Comparison of ENCODE assay signal across 22 cellular contexts in the genomic region with DNA sequence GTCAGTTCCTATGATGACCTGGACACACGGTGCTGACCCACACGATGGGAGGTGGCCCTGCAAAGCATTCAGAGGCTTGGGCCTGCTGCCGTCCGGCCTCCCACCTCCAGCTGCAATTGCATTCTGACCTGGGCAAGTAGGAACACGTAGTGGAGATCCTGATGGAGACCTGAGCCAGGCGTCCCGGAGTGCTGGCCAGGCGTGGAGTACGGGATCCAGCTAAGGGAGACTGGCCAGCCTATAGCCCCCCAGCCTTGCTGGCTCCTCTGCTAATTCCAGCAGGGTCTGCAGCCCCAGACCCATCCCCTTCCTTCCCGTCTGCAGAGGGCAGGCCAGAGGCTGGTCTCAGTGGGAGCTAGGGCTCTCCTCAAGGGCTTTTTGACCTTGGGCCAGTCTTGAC.
"Had no signal": no experiment of that assay in that cellular context is flagged by ENCODE, and none has a peak within 500 bp of the region (broad histone marks: within the 10 kb centered on the region; RNA-seq: fewer than 3 reads in every experiment).

No MANE protein-coding gene starts in this region.

- H3K9me3 ChIP-seq: adrenal gland had no signal

- H2AFZ ChIP-seq: PC-9 had no signal

- H3K4me3 ChIP-seq: adrenal gland, PC-9 had no signal

- H3K27ac Mint-ChIP-seq: activated CD8-positive, alpha-beta T cell treated with anti-CD3 and anti-CD28 coated beads for 36 hours; activated naive CD8-positive, alpha-beta T cell treated with anti-CD3 and anti-CD28 coated beads, Interleukin-2, amount 10 ng/mL, durations not matched to agents 7 days and 5 days had no signal

- H3K4me3 Mint-ChIP-seq: activated CD8-positive, alpha-beta T cell treated with anti-CD3 and anti-CD28 coated beads for 36 hours; activated naive CD8-positive, alpha-beta T cell treated with anti-CD3 and anti-CD28 coated beads, Interleukin-2, amount 10 ng/mL, durations not matched to agents 7 days and 5 days had no signal

- ATAC-seq: activated CD4-positive, CD25-positive, alpha-beta regulatory T cell treated with anti-CD3 and anti-CD28 coated beads, Interleukin-2, amount 50 U/mL, for 24 hours; activated CD8-positive, alpha-beta T cell treated with anti-CD3 and anti-CD28 coated beads for 36 hours had no signal

- DNase-seq: activated CD4-positive, alpha-beta T cell treated with anti-CD3 and anti-CD28 coated beads for 4 hours; activated CD8-positive, alpha-beta memory T cell treated with anti-CD3 and anti-CD28 coated beads, Interleukin-2, amount 50 U/mL, for 48 hours; activated CD8-positive, alpha-beta T cell treated with anti-CD3 and anti-CD28 coated beads for 36 hours; activated naive CD4-positive, alpha-beta T cell treated with anti-CD3 and anti-CD28 coated beads, Interleukin-2, amount 50 U/mL, for 16 hours; activated naive CD8-positive, alpha-beta T cell treated with anti-CD3 and anti-CD28 coated beads, Interleukin-2, amount 10 ng/mL, durations not matched to agents 7 days and 5 days; activated T-cell treated with anti-CD3 and anti-CD28 coated beads, Interleukin-2, amount 50 U/mL, for 1 hour; anterior cingulate cortex; caudate nucleus; Kasumi-1; NCI-H1048; NCI-H146; NCI-H187 treated with DMSO at 0.1 percent for 48 hours; NCI-H2081 treated with DMSO at 0.1 percent for 48 hours; NCI-H446; NCI-H524; PC-9; SIG-M5; T-helper 2 cell; T1000; WERI-Rb-1 had no signal

- H3K9me3 Mint-ChIP-seq: activated naive CD8-positive, alpha-beta T cell treated with anti-CD3 and anti-CD28 coated beads, Interleukin-2, amount 10 ng/mL, durations not matched to agents 7 days and 5 days had no signal

- H3K27ac ChIP-seq: adrenal gland, PC-9, WERI-Rb-1 had no signal

- H3K4me2 ChIP-seq: PC-9 had no signal

- H3K27me3 Mint-ChIP-seq: activated CD8-positive, alpha-beta T cell treated with anti-CD3 and anti-CD28 coated beads for 36 hours; activated naive CD8-positive, alpha-beta T cell treated with anti-CD3 and anti-CD28 coated beads, Interleukin-2, amount 10 ng/mL, durations not matched to agents 7 days and 5 days had no signal

- H3K27me3 ChIP-seq: adrenal gland had no signal
